ENCODE assay signal across 1 cellular context in genomic region chr3:25849641-25850040, GRCh38.
A peak's percentile ranks its signal among the peaks of the same experiment; 100 is the strongest.
TF ChIP-seq lines count a peak whose summit lies in the region.

No MANE protein-coding gene starts in this region.

TF ChIP-seq in HepG2, 621 proteins besides CTCF, POLR2A, EP300 and RAD21:
- 0 out of 2 replicates have a peak, but pooled peaks have one; percentile 8 for TF ChIP-seq SRF (IDR thresholded peaks at IDR 0.05; ENCODE audit: low read depth, low read length)
- TF ChIP-seq THAP9 (CRISPR knock-in tag; IDR thresholded peaks at IDR 0.05; ENCODE audit: borderline replicate concordance): no peak
- TF ChIP-seq TMF1 (CRISPR knock-in tag; IDR thresholded peaks at IDR 0.05; ENCODE audit: low read depth): no peak
- no peak for TF ChIP-seq DPF2 (CRISPR knock-in tag; IDR thresholded peaks at IDR 0.05; ENCODE audit: borderline replicate concordance, low read depth)
- no peak for TF ChIP-seq HMG20A (CRISPR knock-in tag; IDR thresholded peaks at IDR 0.05; ENCODE audit: borderline replicate concordance)
TF ChIP-seq in HepG2: peak in this region for 1.
